34 cellular contexts compared by ENCODE assay signal in genomic region chr6:2488578-2488977, GRCh38.
"Had no signal": no experiment of that assay in that cellular context is flagged by ENCODE, and none has a peak within 500 bp of the region (broad histone marks: within the 10 kb centered on the region; RNA-seq: fewer than 3 reads in every experiment).

No MANE protein-coding gene starts in this region.

- H3K4me2 ChIP-seq: KMS-11 had no signal

- H3K27ac ChIP-seq: KMS-11 had no signal

- H3K9ac ChIP-seq: KMS-11 had no signal

- H3K36me3 ChIP-seq: MG63 had no signal

- H3K9me3 ChIP-seq: MG63 had no signal

- H3K4me3 ChIP-seq: MG63 had no signal

- DNase-seq: Karpas-422, Kasumi-1, KG1, MG63, MM.1S, MV-4-11, NCI-H1048, NCI-H1092, NCI-H1092 treated with DMSO at 0.1 percent for 48 hours, NCI-H1105, NCI-H1105 treated with DMSO at 0.1 percent for 48 hours, NCI-H1417, NCI-H1417 treated with DMSO at 0.1 percent for 48 hours, NCI-H1436, NCI-H1436 treated with DMSO at 0.1 percent for 48 hours, NCI-H146, NCI-H1694, NCI-H1694 treated with DMSO at 0.1 percent for 48 hours, NCI-H187, NCI-H187 treated with DMSO at 0.1 percent for 48 hours, NCI-H1930, NCI-H2029, NCI-H2029 treated with DMSO at 0.1 percent for 48 hours, NCI-H2081, NCI-H2081 treated with DMSO at 0.1 percent for 48 hours, NCI-H2107, NCI-H2171, NCI-H2171 treated with DMSO at 0.1 percent for 48 hours, NCI-H2227 treated with DMSO at 0.1 percent for 48 hours, NCI-H226, NCI-H345, NCI-H446, NCI-H446 treated with DMSO at 0.1 percent for 48 hours had no signal

- H3K27me3 ChIP-seq: MG63 had no signal
